In genomic region chr19:1251233-1251502, GRCh38 we compare ENCODE assay signal across 9 cellular contexts. TPM values are rescaled to one million over a fixed set of nuclear protein-coding genes. Genes with fewer than 3 reads are reported as not detected.
DNase-seq lines count a peak whose midpoint lies in the region; ATAC-seq, FAIRE-seq and TF ChIP-seq lines count a peak whose summit lies in the region.
"Had no signal": no experiment of that assay in that cellular context is flagged by ENCODE, and none has a peak within 500 bp of the region (broad histone marks: within the 10 kb centered on the region; RNA-seq: fewer than 3 reads in every experiment).

No MANE protein-coding gene starts in this region.

- H3K4me1 Mint-ChIP-seq in activated CD4-positive, alpha-beta memory T cell treated with anti-CD3 and anti-CD28 coated beads for 36 hours (ENCODE audit: low read depth) = peaks cover 12% of the 10 kb centered on the region

- H4K8ac ChIP-seq in trophoblast cell (ENCODE audit: low read depth, low read length) = peak overlapping the region; percentile 69

- TF ChIP-seq CTCF in AG09309 (IDR thresholded peaks at IDR 0.05; ENCODE audit: control insufficient read depth, insufficient read depth, low read depth, low read length, missing control alignments) = no peak

- peak overlapping the region; percentile 21 for H2AFZ ChIP-seq in trophoblast cell (ENCODE audit: insufficient read depth, low read length, poor library complexity)

- H3K4ac ChIP-seq in trophoblast cell (ENCODE audit: low read depth, low read length) = peak overlapping the region; percentile 94

- peaks cover 38% of the 10 kb centered on the region for H3K36me3 Mint-ChIP-seq in activated CD4-positive, alpha-beta memory T cell treated with anti-CD3 and anti-CD28 coated beads for 36 hours

- H3K27me3 ChIP-seq in H7 (ENCODE audit: control insufficient read depth, insufficient read depth, low read length) = no peaks in the 10 kb centered on the region
- no peaks in the 10 kb centered on the region for H3K27me3 ChIP-seq in trophoblast cell (ENCODE audit: insufficient read depth, low read length)

- FAIRE-seq in HTR-8/SVneo (lab: Jason Lieb, UNC) = no peak

- POLR2A ChIA-PET in activated CD4-positive, alpha-beta memory T cell treated with anti-CD3 and anti-CD28 coated beads for 36 hours (lab: Charles Lee) = interaction anchor here (0.9 to 1.0 kb wide), 3 partner anchors 11 to 24 kb away, joined by 3 to 4 read pairs (median 3); partner anchors contain the start of genes CIRBP and FAM174C

- peak overlapping the region; percentile 79 for H4K12ac ChIP-seq in trophoblast cell (ENCODE audit: low read depth, low read length)

- H3K79me2 ChIP-seq in trophoblast cell (ENCODE audit: control insufficient read depth, insufficient read depth, low read length, poor library complexity) = peaks cover 41% of the 10 kb centered on the region

- H3K27me3 Mint-ChIP-seq in activated CD4-positive, alpha-beta memory T cell treated with anti-CD3 and anti-CD28 coated beads for 36 hours = no peaks in the 10 kb centered on the region

- H3K27ac Mint-ChIP-seq in activated CD4-positive, alpha-beta memory T cell treated with anti-CD3 and anti-CD28 coated beads for 36 hours = peak overlapping the region; percentile 97

- H3K9me3 Mint-ChIP-seq in activated CD4-positive, alpha-beta memory T cell treated with anti-CD3 and anti-CD28 coated beads for 36 hours = no peaks in the 10 kb centered on the region

- H3K23ac ChIP-seq in trophoblast cell (ENCODE audit: low read length) = no peak overlapping the region

- peaks cover 16 to 18% of the 10 kb centered on the region in 2 experiments for H3K4me1 ChIP-seq in trophoblast cell (ENCODE audit: control insufficient read depth in 1 of 2, insufficient read depth in 2 of 2, low read length in 2 of 2)

- H3K4me3 Mint-ChIP-seq in activated CD4-positive, alpha-beta memory T cell treated with anti-CD3 and anti-CD28 coated beads for 36 hours = peak overlapping the region; percentile 93

- H4K91ac ChIP-seq in trophoblast cell (ENCODE audit: low read depth, low read length) = peak overlapping the region; percentile 98

- peak overlapping the region; percentile 37 for H2BK12ac ChIP-seq in trophoblast cell (ENCODE audit: low read length)

- H3K4me3 ChIP-seq in AG09309 (ENCODE audit: control insufficient read depth, low read depth, low read length) (peak overlapping the region; percentile 56), H7 (ENCODE audit: insufficient read depth, low read depth, low read length) (peak overlapping the region; percentile 93), trophoblast cell (ENCODE audit: low read depth, low read length) (peak overlapping the region; percentile 96)

- DNase-seq in AG09309 (ENCODE audit: low read depth) (no peak), H7 (peak; percentile 82), foreskin melanocyte (peak; percentile 81), trophoblast cell (peak; percentile 56 to 71), HTR-8/SVneo (ENCODE audit: insufficient read length, low spot score) (no peak)
- no peak for DNase-seq in activated CD4-positive, alpha-beta memory T cell treated with anti-CD3 and anti-CD28 coated beads for 36 hours
- DNase-seq in activated effector memory CD4-positive, alpha-beta T cell treated with anti-CD3 and anti-CD28 coated beads, Interleukin-2, amount 50 U/mL, for 16 hours = no peak

- CTCF ChIA-PET in activated CD4-positive, alpha-beta memory T cell treated with anti-CD3 and anti-CD28 coated beads for 36 hours (lab: Charles Lee) = interaction anchor here (1.0 kb wide), 1 partner anchor 15 kb away, joined by 3 read pairs; no protein-coding TSS in a partner anchor

- H3K27ac ChIP-seq in trophoblast cell (ENCODE audit: low read depth, low read length) = peak overlapping the region; percentile 92
- H3K27ac ChIP-seq: KMS-11 had no signal

- H3K36me3 ChIP-seq in H7 (replicated peaks; ENCODE audit: control insufficient read depth, insufficient read depth, low read length) (peaks cover 13% of the 10 kb centered on the region), trophoblast cell (ENCODE audit: control insufficient read depth in 1 of 2, insufficient read depth in 2 of 2, low read length in 2 of 2) (peaks cover 58 to 61% of the 10 kb centered on the region in 2 experiments)

- intact Hi-C loops in activated CD4-positive, alpha-beta memory T cell treated with anti-CD3 and anti-CD28 coated beads for 36 hours (cut with micrococcal nuclease) = no loop called here

- H2BK5ac ChIP-seq in trophoblast cell (ENCODE audit: low read depth, low read length, poor library complexity) = peak overlapping the region; percentile 92

- no peaks in the 10 kb centered on the region for H3K9me3 ChIP-seq in trophoblast cell (ENCODE audit: insufficient read depth, low read depth, low read length)

- WGBS in trophoblast cell (ENCODE audit: extremely low coverage, insufficient coverage, insufficient read length) = no CpG with 5 or more reads among the region's 11 CpGs

- peak overlapping the region; percentile 50 for H2BK120ac ChIP-seq in trophoblast cell (ENCODE audit: insufficient read depth, low read length, poor library complexity)

- H3K4me2 ChIP-seq in trophoblast cell (ENCODE audit: low read length) = peak overlapping the region; percentile 76
- H3K4me2 ChIP-seq: KMS-11 had no signal

- H3K18ac ChIP-seq in trophoblast cell (ENCODE audit: low read length) = peak overlapping the region; percentile 92

- H3K14ac ChIP-seq in trophoblast cell (ENCODE audit: low read length) = peak overlapping the region; percentile 94

- no peak for ATAC-seq in HG03439 (IDR thresholded peaks at IDR 0.05; ENCODE audit: unreplicated experiment)

- peaks cover 45% of the 10 kb centered on the region for H3K79me1 ChIP-seq in trophoblast cell (ENCODE audit: low read length)

- H3K9ac ChIP-seq in trophoblast cell (ENCODE audit: low read length) = peak overlapping the region; percentile 95
- H3K9ac ChIP-seq: KMS-11 had no signal

- H2AK5ac ChIP-seq in trophoblast cell (ENCODE audit: low read length) = peak overlapping the region; percentile 83

RNA-seq across cellular contexts. Expression of gene MIDN, which starts 2.8 kb away (rescaled TPM):
- total RNA-seq in H7 (2014; rRNA removed; shearing (Covaris generic)) = 35.1 and 50.3 TPM in 2 replicates
- 10 to 100 TPM; 54.1 to 54.6 TPM for total RNA-seq in activated CD4-positive, alpha-beta memory T cell treated with anti-CD3 and anti-CD28 coated beads for 36 hours
- polyA plus RNA-seq in trophoblast cell (2013) = 159 and 165 TPM in 2 replicates

RNA-seq across cellular contexts. Expression of gene ATP5F1D, which starts 9.6 kb away (rescaled TPM):
- 44.7 and 53.1 TPM in 2 replicates for total RNA-seq in H7 (2014; rRNA removed; shearing (Covaris generic))
- total RNA-seq in activated CD4-positive, alpha-beta memory T cell treated with anti-CD3 and anti-CD28 coated beads for 36 hours = 100 to 1,000 TPM; 178 to 192 TPM
- polyA plus RNA-seq in trophoblast cell (2013) = 106 and 107 TPM in 2 replicates

RNA-seq across cellular contexts. Expression of gene CBARP, which starts 13.4 kb away (rescaled TPM):
- total RNA-seq in H7 (2014; rRNA removed; shearing (Covaris generic)) = 6.7 and 9.8 TPM in 2 replicates
- total RNA-seq in activated CD4-positive, alpha-beta memory T cell treated with anti-CD3 and anti-CD28 coated beads for 36 hours = 1 to 10 TPM; 1.3 to 2.1 TPM
- polyA plus RNA-seq in trophoblast cell (2013) = 3.7 and 4.2 TPM in 2 replicates

RNA-seq across cellular contexts. Expression of gene CIRBP, which starts 18.0 kb away (rescaled TPM):
- total RNA-seq in H7 (2014; rRNA removed; shearing (Covaris generic)) = 219 and 221 TPM in 2 replicates
- total RNA-seq in activated CD4-positive, alpha-beta memory T cell treated with anti-CD3 and anti-CD28 coated beads for 36 hours = 100 to 1,000 TPM; 171 to 173 TPM
- 116 and 120 TPM in 2 replicates for polyA plus RNA-seq in trophoblast cell (2013)

RNA-seq across cellular contexts. Expression of gene FAM174C, which starts 24.2 kb away (rescaled TPM):
- total RNA-seq in H7 (2014; rRNA removed; shearing (Covaris generic)) = 78.0 and 83.1 TPM in 2 replicates
- 10 to 100 TPM; 74.8 to 76.1 TPM for total RNA-seq in activated CD4-positive, alpha-beta memory T cell treated with anti-CD3 and anti-CD28 coated beads for 36 hours
- 58.5 and 63.2 TPM in 2 replicates for polyA plus RNA-seq in trophoblast cell (2013)

Comparison
In these comparisons a context has a peak if more than half of its experiments do, and no peak if none do; other contexts are left out.
1. DNase-seq: peak in H7 (single experiment), foreskin melanocyte (single experiment) and trophoblast cell (2 of 2); none in AG09309 (single experiment), activated CD4-positive, alpha-beta memory T cell treated with anti-CD3 and anti-CD28 coated beads for 36 hours (single experiment), HTR-8/SVneo (single experiment) and activated effector memory CD4-positive, alpha-beta T cell treated with anti-CD3 and anti-CD28 coated beads, Interleukin-2, amount 50 U/mL, for 16 hours (single experiment).
2. Peak in every context shown above with its lines, with median percentiles within 50 percentile points of each other: H3K4me3 ChIP-seq.